ENCODE assay signal across 8 cellular contexts in genomic region chr2:151638188-151638933, GRCh38.
DNase-seq lines count a peak whose midpoint lies in the region; ATAC-seq, FAIRE-seq and TF ChIP-seq lines count a peak whose summit lies in the region.

No MANE protein-coding gene starts in this region.

- no peak overlapping the region for H3K4me3 ChIP-seq in OCI-LY1 (ENCODE audit: low read depth, low read length, poor library complexity, severe bottlenecking)
- H3K4me3 ChIP-seq in GM12878: no peak overlapping the region
- no peak overlapping the region for H3K4me3 ChIP-seq in gastrocnemius medialis

- no peak overlapping the region for H3K27ac Mint-ChIP-seq in HFFc6

- H3K9ac ChIP-seq in OCI-LY1 (ENCODE audit: low read length) (no peak overlapping the region; the same call in 1 of the 2 replicates), GM12878 (ENCODE audit: control insufficient read depth, insufficient read depth, low read length) (no peak overlapping the region)

- H3K4me1 Mint-ChIP-seq in HFFc6 (ENCODE audit: low read depth): peaks cover 10% of the 10 kb centered on the region; the same call in 1 of the 2 replicates

- BruUV-seq in GM12878 (replicated peaks; lab: Mats Ljungman, UMichigan): no TSS peak

- no peaks in the 10 kb centered on the region for H3K36me3 Mint-ChIP-seq in HFFc6 (ENCODE audit: low read depth)

- SMC1A ChIA-PET in GM12878 (lab: Charles Lee; ENCODE audit: uncharacterized antibody, unreplicated experiment): interaction anchor here (1.0 to 1.1 kb wide), 2 partner anchors 281 to 359 kb away, joined by 3 read pairs; no protein-coding TSS in a partner anchor

- peak overlapping the region; percentile 72 for H3K4me3 Mint-ChIP-seq in HFFc6

- POLR2A ChIA-PET in GM12878 (lab: Charles Lee): no interaction called here

- no peaks in the 10 kb centered on the region for H4K20me1 ChIP-seq in OCI-LY1 (ENCODE audit: insufficient read depth, low read length)
- H4K20me1 ChIP-seq in GM12878 (ENCODE audit: control insufficient read depth, insufficient read depth): no peaks in the 10 kb centered on the region

- H3K4me2 ChIP-seq in OCI-LY1 (ENCODE audit: low read length) (peak overlapping the region; percentile 29; the same call in 1 of the 2 replicates), GM12878 (ENCODE audit: control insufficient read depth, insufficient read depth) (peak overlapping the region; percentile 59; the same call in 1 of the 2 replicates)

- H2AFZ ChIP-seq in OCI-LY1 (ENCODE audit: low read length) (peak overlapping the region; percentile 93; the same call in 1 of the 2 replicates), GM12878 (ENCODE audit: control insufficient read depth, low read depth, low read length) (peak overlapping the region; percentile 81)

- 28% methylated on average over 4 of the region's 4 CpGs for WGBS in GM12878 (ENCODE audit: insufficient coverage, insufficient replicate concordance, low lambda C conversion rate, missing lambda C conversion rate)

- CTCF ChIA-PET in GM12878 (lab: Yijun Ruan, JAX): interaction anchor here (1.4 kb wide), 1 partner anchor 15 kb away, joined by 5 read pairs; no protein-coding TSS in a partner anchor

- H3K79me2 ChIP-seq in OCI-LY1 (ENCODE audit: insufficient read depth, low read length): no peaks in the 10 kb centered on the region
- no peaks in the 10 kb centered on the region for H3K79me2 ChIP-seq in GM12878 (ENCODE audit: control insufficient read depth, insufficient read depth, low read length)

- no peak for TF ChIP-seq RAD21 in GM12878 (IDR thresholded peaks at IDR 0.05; ENCODE audit: insufficient read depth, low read depth, low read length)

- H3K27ac ChIP-seq in OCI-LY1 (ENCODE audit: low read depth, low read length, poor library complexity, severe bottlenecking) (no peak overlapping the region), GM12878 (ENCODE audit: control insufficient read depth, insufficient read depth) (no peak overlapping the region), gastrocnemius medialis (peak overlapping the region in 3 of 4 donors; percentile 39 to 72 (median 65))

- in situ Hi-C loops in GM12878 (cut with MboI) (no loop called here), gastrocnemius medialis (cut with MboI; ENCODE audit: low sequenced_read_pairs in 4 of 4) (loop anchor here in 1 of 4 donors (25.0 kb wide), 1 partner anchor 374 kb away; no protein-coding TSS in a partner anchor)

- DNase-seq in GM18507 (ENCODE audit: extremely low spot score, insufficient read length, low read depth) (peak; percentile 15), HFFc6 (no peak), GM12878 (ENCODE audit: low read depth, low spot score) (peak; percentile 4), gastrocnemius medialis (peak in 1 of 2 donors; percentile 48), NCI-H2227 (lab: John Stamatoyannopoulos, UW; ENCODE audit: unreplicated experiment) (no peak), NCI-H2227 treated with DMSO at 0.1 percent for 48 hours (lab: John Stamatoyannopoulos, UW) (no peak), H54 (ENCODE audit: insufficient read length, low spot score) (no peak)

- H3K36me3 ChIP-seq in OCI-LY1 (ENCODE audit: insufficient read depth, low read length): no peaks in the 10 kb centered on the region
- no peaks in the 10 kb centered on the region for H3K36me3 ChIP-seq in GM12878 (ENCODE audit: control insufficient read depth in 2 of 2, insufficient read depth in 2 of 2, low read length in 1 of 2)
- H3K36me3 ChIP-seq in gastrocnemius medialis: peaks cover 2 to 96% of the 10 kb centered on the region in 2 donors

- H3K27me3 ChIP-seq in OCI-LY1 (ENCODE audit: insufficient read depth, low read length) (no peaks in the 10 kb centered on the region), GM12878 (replicated peaks in 1 of 2; ENCODE audit: control insufficient read depth in 2 of 2, insufficient read depth in 2 of 2, low read length in 1 of 2) (no peaks in the 10 kb centered on the region), gastrocnemius medialis (no peaks in the 10 kb centered on the region)

- TF ChIP-seq POLR2A in GM12878 (IDR thresholded peaks at IDR 0.05; ENCODE audit: low read depth, low read length): no peak
- no peak for TF ChIP-seq POLR2A in gastrocnemius medialis (IDR thresholded peaks at IDR 0.05)
- no peak for TF ChIP-seq POLR2A in H54 (IDR thresholded peaks at IDR 0.05; ENCODE audit: low read depth, low read length)

- RAD21 ChIA-PET in GM12878 (lab: Charles Lee; ENCODE audit: unreplicated experiment): no interaction called here

- peaks cover 11% of the 10 kb centered on the region for H3K4me1 ChIP-seq in OCI-LY1 (ENCODE audit: insufficient read depth, low read length, severe bottlenecking)
- peaks cover 16% of the 10 kb centered on the region for H3K4me1 ChIP-seq in GM12878 (ENCODE audit: control insufficient read depth, insufficient read depth, low read length)
- peaks cover 6 to 7% of the 10 kb centered on the region in 2 donors for H3K4me1 ChIP-seq in gastrocnemius medialis

- H3K9me3 ChIP-seq in OCI-LY1 (ENCODE audit: low read length) (no peaks in the 10 kb centered on the region), GM12878 (replicated peaks; ENCODE audit: control insufficient read depth, insufficient read depth, low read length) (no peaks in the 10 kb centered on the region; the same call in 2 of the 3 replicates), gastrocnemius medialis (no peaks in the 10 kb centered on the region)

- no peak for TF ChIP-seq EP300 in GM12878 (IDR thresholded peaks at IDR 0.05; ENCODE audit: borderline replicate concordance in 1 of 2, control insufficient read depth in 1 of 2, low read depth in 2 of 2, low read length in 2 of 2)

- no peaks in the 10 kb centered on the region for H3K9me2 ChIP-seq in OCI-LY1 (ENCODE audit: low read depth, low read length)

- no peaks in the 10 kb centered on the region for H3K9me3 Mint-ChIP-seq in HFFc6

- peaks cover 5% of the 10 kb centered on the region for H3K27me3 Mint-ChIP-seq in HFFc6 (ENCODE audit: insufficient read depth)

- H3F3A ChIP-seq in OCI-LY1 (ENCODE audit: insufficient read depth, low read length): no peaks in the 10 kb centered on the region

- peak; percentile 66 for FAIRE-seq in GM18507 (lab: Jason Lieb, UNC)
- FAIRE-seq in GM12878 (lab: Jason Lieb, UNC): no peak
- no peak for FAIRE-seq in H54 (lab: Jason Lieb, UNC)

- TF ChIP-seq CTCF in HFFc6 (IDR thresholded peaks at IDR 0.05) (no peak), OCI-LY1 (IDR thresholded peaks at IDR 0.05; ENCODE audit: low read length) (no peak), GM12878 (IDR thresholded peaks at IDR 0.05 in 2 of 3, conservative IDR thresholded peaks at IDR 0.05 in 1 of 3; ENCODE audit: control insufficient read depth in 2 of 3, extremely low read depth in 1 of 3, insufficient read depth in 1 of 3, low read depth in 3 of 3, low read length in 3 of 3) (no peak), gastrocnemius medialis (IDR thresholded peaks at IDR 0.05 in 4 of 5, conservative IDR thresholded peaks at IDR 0.05 in 1 of 5) (no peak)

- intact Hi-C loops in GM12878 (cut with micrococcal nuclease; ENCODE audit: unreplicated experiment) (loop anchor here (10.0 kb wide), 1 partner anchor 74 kb away; no protein-coding TSS in a partner anchor), gastrocnemius medialis (cut with DNase I; ENCODE audit: low total_unique reads) (no loop called here)

- ATAC-seq in GM12878 (peak; percentile 80), gastrocnemius medialis (peak; percentile 70 to 86)

TF ChIP-seq in GM12878, 131 proteins besides CTCF, POLR2A, EP300 and RAD21 (continues in another document):
- TF ChIP-seq ETV6 (conservative IDR thresholded peaks at IDR 0.05 in 1 of 2, IDR thresholded peaks at IDR 0.05 in 1 of 2; ENCODE audit: borderline replicate concordance in 1 of 2, low read depth in 1 of 2) (peak in 1 of 2 experiments; percentile 53; a peak in 1 of 4 replicates), ELK1 (IDR thresholded peaks at IDR 0.05; ENCODE audit: low read depth, low read length) (no peak), PBX3 (IDR thresholded peaks at IDR 0.05; ENCODE audit: insufficient replicate concordance, low read depth, low read length) (no peak), GATAD2B (conservative IDR thresholded peaks at IDR 0.05; ENCODE audit: low read depth) (no peak), ATF2 (IDR thresholded peaks at IDR 0.05; ENCODE audit: low read length) (no peak), BACH1 (IDR thresholded peaks at IDR 0.05; ENCODE audit: borderline replicate concordance) (no peak), LARP7 (IDR thresholded peaks at IDR 0.05) (no peak), FOXM1 (IDR thresholded peaks at IDR 0.05; ENCODE audit: low read depth, low read length) (no peak), HCFC1 (IDR thresholded peaks at IDR 0.05; ENCODE audit: low read length) (no peak), CREM (IDR thresholded peaks at IDR 0.05; ENCODE audit: low read depth) (no peak), CREB1 (IDR thresholded peaks at IDR 0.05; ENCODE audit: low read depth) (no peak), STAT3 (IDR thresholded peaks at IDR 0.05; ENCODE audit: low read depth, low read length) (no peak)

Comparison
In these comparisons a context has a peak if more than half of its experiments do, and no peak if none do; other contexts are left out.
1. DNase-seq: peak in GM18507 (single experiment) and GM12878 (single experiment); none in HFFc6 (single experiment), NCI-H2227 (single experiment), NCI-H2227 treated with DMSO at 0.1 percent for 48 hours (single experiment) and H54 (single experiment).
2. H3K27ac ChIP-seq: peak in gastrocnemius medialis (3 of 4); none in OCI-LY1 (single experiment) and GM12878 (single experiment).